8 cellular contexts compared by ENCODE assay signal in genomic region chr1:85062425-85063026, GRCh38. TPM values are rescaled to one million over a fixed set of nuclear protein-coding genes. Genes with fewer than 3 reads are reported as not detected.
A peak's percentile ranks its signal among the peaks of the same experiment; 100 is the strongest.
DNase-seq lines count a peak whose midpoint lies in the region; ATAC-seq and TF ChIP-seq lines count a peak whose summit lies in the region.

No MANE protein-coding gene starts in this region.

- no peaks in the 10 kb centered on the region for H3K9me3 Mint-ChIP-seq in stimulated activated naive B cell treated with anti-CD40 and anti-IgM and Interleukin-4, amounts not matched to agents 10 μg/mL and 1 μg/mL and 100 μg/mL, for 72 hours

- peak overlapping the region; percentile 95 for H3K27ac Mint-ChIP-seq in stimulated activated naive B cell treated with anti-CD40 and anti-IgM and Interleukin-4, amounts not matched to agents 10 μg/mL and 1 μg/mL and 100 μg/mL, for 72 hours

- H3K4me1 Mint-ChIP-seq in stimulated activated naive B cell treated with anti-CD40 and anti-IgM and Interleukin-4, amounts not matched to agents 10 μg/mL and 1 μg/mL and 100 μg/mL, for 72 hours: peaks cover 19 to 21% of the 10 kb centered on the region in 2 donors

- H3K36me3 ChIP-seq in HEK293 (ENCODE audit: control insufficient read depth in 2 of 2, insufficient read depth in 1 of 2, low read length in 2 of 2): no peaks in the 10 kb centered on the region
- no peaks in the 10 kb centered on the region for H3K36me3 ChIP-seq in left ventricle myocardium inferior

- CTCF ChIA-PET in HEK293 (lab: Yijun Ruan, JAX): interaction anchor here (0.7 to 2.6 kb wide), 2 partner anchors 118 to 197 kb away, joined by 3 to 9 read pairs; partner anchors contain the start of gene C1orf52

- POLR2A ChIA-PET in HEK293 (lab: Yijun Ruan, JAX): interaction anchor here (0.8 to 2.7 kb wide), 2 partner anchors 10 to 14 kb away, joined by 3 to 14 read pairs; partner anchors contain the start of gene MCOLN3

- H3K27me3 Mint-ChIP-seq in stimulated activated naive B cell treated with anti-CD40 and anti-IgM and Interleukin-4, amounts not matched to agents 10 μg/mL and 1 μg/mL and 100 μg/mL, for 72 hours: peaks cover 25 to 37% of the 10 kb centered on the region in 2 donors

- no peaks in the 10 kb centered on the region for H3K9me3 ChIP-seq in HEK293 (ENCODE audit: control insufficient read depth, insufficient read depth, low read depth, low read length)
- no peaks in the 10 kb centered on the region for H3K9me3 ChIP-seq in left ventricle myocardium inferior (replicated peaks)

- no peak for ATAC-seq in stimulated activated naive B cell treated with anti-CD40 and anti-IgM and Interleukin-4, amounts not matched to agents 10 μg/mL and 1 μg/mL and 100 μg/mL, for 72 hours (replicated peaks)

- no peaks in the 10 kb centered on the region for H3K27me3 ChIP-seq in left ventricle myocardium inferior (ENCODE audit: low read depth)

- no peaks in the 10 kb centered on the region for H3K36me3 Mint-ChIP-seq in stimulated activated naive B cell treated with anti-CD40 and anti-IgM and Interleukin-4, amounts not matched to agents 10 μg/mL and 1 μg/mL and 100 μg/mL, for 72 hours

- H3K4me3 Mint-ChIP-seq in stimulated activated naive B cell treated with anti-CD40 and anti-IgM and Interleukin-4, amounts not matched to agents 10 μg/mL and 1 μg/mL and 100 μg/mL, for 72 hours: peak overlapping the region; percentile 83 to 97

- no peak for TF ChIP-seq CTCF in HEK293 (tag by site-specific recombination; IDR thresholded peaks at IDR 0.05)
- TF ChIP-seq CTCF in WI38 (IDR thresholded peaks at IDR 0.05; ENCODE audit: low read depth, low read length): no peak
- TF ChIP-seq CTCF in left ventricle myocardium inferior (IDR thresholded peaks at IDR 0.05; ENCODE audit: borderline replicate concordance): no peak

- peak overlapping the region; percentile 37 for H3K4me3 ChIP-seq in HEK293 (ENCODE audit: low read depth, low read length)
- H3K4me3 ChIP-seq in WI38 (ENCODE audit: low read depth, low read length): peak overlapping the region; percentile 56
- peak overlapping the region; percentile 73 for H3K4me3 ChIP-seq in left ventricle myocardium inferior

- peaks cover 5% of the 10 kb centered on the region; the same call in 1 of the 2 replicates for H3K4me1 ChIP-seq in HEK293 (ENCODE audit: control insufficient read depth, insufficient read depth, low read length)
- H3K4me1 ChIP-seq in left ventricle myocardium inferior: peaks cover 19% of the 10 kb centered on the region

- intact Hi-C loops in left ventricle myocardium inferior (cut with micrococcal nuclease) (no loop called here), posterior vena cava (cut with DNase I) (no loop called here)

- H3K27ac ChIP-seq in HEK293 (ENCODE audit: extremely low read depth, low read depth, low read length): peak overlapping the region; percentile 19; the same call in 1 of the 2 replicates
- peak overlapping the region; percentile 78 for H3K27ac ChIP-seq in left ventricle myocardium inferior (replicated peaks)

- no peak for DNase-seq in left ventricle myocardium inferior
- DNase-seq in stimulated activated naive B cell treated with anti-CD40 and anti-IgM and Interleukin-4, amounts not matched to agents 10 μg/mL and 1 μg/mL and 100 μg/mL, for 72 hours: no peak
- DNase-seq in stimulated activated naive CD4-positive, alpha-beta T cell (lab: John Stamatoyannopoulos, UW): no peak
- DNase-seq in NCI-H69 (lab: John Stamatoyannopoulos, UW): no peak
- no peak for DNase-seq in AML-193 (lab: John Stamatoyannopoulos, UW)
- no peak for DNase-seq in posterior vena cava (ENCODE audit: low spot score)

TF ChIP-seq in HEK293, 187 proteins besides CTCF, POLR2A, EP300 and RAD21:
- TF ChIP-seq ZBTB49 (tag by site-specific recombination; IDR thresholded peaks at IDR 0.05; ENCODE audit: low read depth): no peak
- no peak for TF ChIP-seq ZNF449 (tag by site-specific recombination; IDR thresholded peaks at IDR 0.05)
- TF ChIP-seq ZNF580 (tag by site-specific recombination; IDR thresholded peaks at IDR 0.05): peak; percentile 11; the same call in 1 of the 2 replicates
- 0 out of 2 replicates have a peak, but pooled peaks have one; percentile 9 for TF ChIP-seq ZXDB (tag by site-specific recombination; IDR thresholded peaks at IDR 0.05)
- 0 out of 2 replicates have a peak, but pooled peaks have one; percentile 4 for TF ChIP-seq ZNF513 (tag by site-specific recombination; IDR thresholded peaks at IDR 0.05)
- peak; percentile 9 for TF ChIP-seq ZBTB17 (tag by site-specific recombination; IDR thresholded peaks at IDR 0.05)
- no peak for TF ChIP-seq ZNF777 (tag by site-specific recombination; IDR thresholded peaks at IDR 0.05; ENCODE audit: borderline replicate concordance)
- peak; percentile 99 for TF ChIP-seq ZNF24 (tag by site-specific recombination; IDR thresholded peaks at IDR 0.05)
- peak; percentile 38; the same call in 1 of the 2 replicates for TF ChIP-seq ZNF362 (tag by site-specific recombination; IDR thresholded peaks at IDR 0.05)
- peak; percentile 61 for TF ChIP-seq BCL6B (tag by site-specific recombination; IDR thresholded peaks at IDR 0.05)
- 0 out of 2 replicates have a peak, but pooled peaks have one; percentile 15 for TF ChIP-seq ZNF501 (tag by site-specific recombination; IDR thresholded peaks at IDR 0.05)
- peak; percentile 96 for TF ChIP-seq ZNF664 (tag by site-specific recombination; IDR thresholded peaks at IDR 0.05)
- TF ChIP-seq ZNF366 (tag by site-specific recombination; conservative IDR thresholded peaks at IDR 0.05): peak; percentile 37; the same call in 1 of the 2 replicates

RNA-seq across cellular contexts. Expression of gene MCOLN3, which starts 14.2 kb away (rescaled TPM):
- total RNA-seq in left ventricle myocardium inferior (0.44 TPM), posterior vena cava (under 1 TPM; 0.38 to 0.46 TPM)
